Comparison of ENCODE assay signal across 31 cellular contexts in genomic region chr6:43296780-43297494, GRCh38. TPM values are rescaled to one million over a fixed set of nuclear protein-coding genes. Genes with fewer than 3 reads are reported as not detected.
"Had no signal": no experiment of that assay in that cellular context is flagged by ENCODE, and none has a peak within 500 bp of the region (broad histone marks: within the 10 kb centered on the region; RNA-seq: fewer than 3 reads in every experiment).

No MANE protein-coding gene starts in this region.

- H3K4me3 ChIP-seq: breast epithelium, esophagus squamous epithelium, hepatocyte, lower lobe of right lung, skin epidermis, thoracic aorta, vagina had no signal

- DNase-seq: activated CD4-positive, alpha-beta memory T cell treated with anti-CD3 and anti-CD28 coated beads, Interleukin-2, amount 10 ng/mL, durations not matched to agents 7 days and 5 days; activated CD4-positive, alpha-beta T cell treated with anti-CD3 and anti-CD28 coated beads, Interleukin-2, amount 10 ng/mL, durations not matched to agents 7 days and 5 days; activated CD4-positive, CD25-positive, alpha-beta regulatory T cell treated with anti-CD3 and anti-CD28 coated beads, Interleukin-2, amount 50 U/mL, for 72 hours; activated CD8-positive, alpha-beta memory T cell treated with anti-CD3 and anti-CD28 coated beads, Interleukin-2, amount 50 U/mL, for 48 hours; activated naive CD4-positive, alpha-beta T cell; activated T-cell treated with anti-CD3 and anti-CD28 coated beads, Interleukin-2, amount 50 U/mL, for 24 hours; central memory CD4-positive, alpha-beta T cell; esophagus squamous epithelium; foreskin melanocyte; lower lobe of right lung; mesenchymal stem cell; natural killer cell; stimulated activated CD4-positive, alpha-beta T cell treated with anti-CD3 and anti-CD28 coated beads, Interleukin-12 subunit alpha, Interleukin-12 subunit beta, amount 100 ng/mL, for 4 hours; stimulated activated CD4-positive, alpha-beta T cell treated with anti-CD3 and anti-CD28 coated beads, Interleukin-4, amount 100 ng/mL, for 1 hour; T-helper 2 cell; trophoblast cell had no signal

- H3K4me3 Mint-ChIP-seq: activated CD4-positive, alpha-beta memory T cell treated with anti-CD3 and anti-CD28 coated beads, Interleukin-2, amount 10 ng/mL, durations not matched to agents 7 days and 5 days; activated CD4-positive, alpha-beta T cell treated with anti-CD3 and anti-CD28 coated beads, Interleukin-2, amount 10 ng/mL, durations not matched to agents 7 days and 5 days; activated T-cell treated with anti-CD3 and anti-CD28 coated beads, Interleukin-2, amount 50 U/mL, for 24 hours; dendritic cell treated with granulocyte-macrophage colony-stimulating factor and Interleukin-4, amounts not matched to agents 40 ng/mL and 50 ng/mL, for 4 days; endodermal cell; natural killer cell; stimulated activated naive CD8-positive, alpha-beta T cell treated with anti-CD3 and anti-CD28 coated beads, Interleukin-15, Interleukin-2, amounts not matched to agents 100 ng/mL and 50 ng/mL, for 24 hours had no signal

- H3K9me3 ChIP-seq: breast epithelium, esophagus squamous epithelium, lower lobe of right lung, thoracic aorta, vagina had no signal

- H3K36me3 ChIP-seq: breast epithelium, esophagus squamous epithelium, lower lobe of right lung, thoracic aorta, vagina had no signal

- H3K27ac ChIP-seq: breast epithelium, esophagus squamous epithelium, hepatocyte, lower lobe of right lung, skin epidermis, thoracic aorta, vagina had no signal

- H3K36me3 Mint-ChIP-seq: activated naive CD4-positive, alpha-beta T cell treated with anti-CD3 and anti-CD28 coated beads, Interleukin-2, amount 50 U/mL, for 72 hours; natural killer cell had no signal

- H3K4me1 Mint-ChIP-seq: activated CD4-positive, alpha-beta T cell treated with anti-CD3 and anti-CD28 coated beads, Interleukin-2, amount 10 ng/mL, durations not matched to agents 7 days and 5 days; natural killer cell had no signal

- H3K9me3 Mint-ChIP-seq: activated CD4-positive, alpha-beta memory T cell treated with anti-CD3 and anti-CD28 coated beads, Interleukin-2, amount 10 ng/mL, durations not matched to agents 7 days and 5 days; activated CD4-positive, alpha-beta T cell treated with anti-CD3 and anti-CD28 coated beads, Interleukin-2, amount 10 ng/mL, durations not matched to agents 7 days and 5 days; activated naive CD4-positive, alpha-beta T cell treated with anti-CD3 and anti-CD28 coated beads, Interleukin-2, amount 50 U/mL, for 72 hours; activated T-cell treated with anti-CD3 and anti-CD28 coated beads, Interleukin-2, amount 50 U/mL, for 24 hours; dendritic cell treated with granulocyte-macrophage colony-stimulating factor and Interleukin-4, amounts not matched to agents 40 ng/mL and 50 ng/mL, for 4 days; endodermal cell; natural killer cell; stimulated activated naive CD8-positive, alpha-beta T cell treated with anti-CD3 and anti-CD28 coated beads, Interleukin-15, Interleukin-2, amounts not matched to agents 100 ng/mL and 50 ng/mL, for 24 hours had no signal

- H3K27me3 ChIP-seq: hepatocyte, vagina had no signal

- H3K4me1 ChIP-seq: breast epithelium, esophagus squamous epithelium, lower lobe of right lung, vagina had no signal

- H3K27ac Mint-ChIP-seq: activated CD4-positive, alpha-beta memory T cell treated with anti-CD3 and anti-CD28 coated beads, Interleukin-2, amount 10 ng/mL, durations not matched to agents 7 days and 5 days; activated CD4-positive, alpha-beta T cell treated with anti-CD3 and anti-CD28 coated beads, Interleukin-2, amount 10 ng/mL, durations not matched to agents 7 days and 5 days; activated naive CD4-positive, alpha-beta T cell treated with anti-CD3 and anti-CD28 coated beads, Interleukin-2, amount 50 U/mL, for 72 hours; activated T-cell treated with anti-CD3 and anti-CD28 coated beads, Interleukin-2, amount 50 U/mL, for 24 hours; dendritic cell treated with granulocyte-macrophage colony-stimulating factor and Interleukin-4, amounts not matched to agents 40 ng/mL and 50 ng/mL, for 4 days; endodermal cell; natural killer cell; stimulated activated naive CD8-positive, alpha-beta T cell treated with anti-CD3 and anti-CD28 coated beads, Interleukin-15, Interleukin-2, amounts not matched to agents 100 ng/mL and 50 ng/mL, for 24 hours had no signal

RNA-seq across cellular contexts. Expression of gene SLC22A7, which starts 1.1 kb away (rescaled TPM):
- total RNA-seq: activated CD4-positive, alpha-beta memory T cell treated with anti-CD3 and anti-CD28 coated beads, Interleukin-2, amount 10 ng/mL, durations not matched to agents 7 days and 5 days; activated CD4-positive, alpha-beta T cell treated with anti-CD3 and anti-CD28 coated beads, Interleukin-2, amount 10 ng/mL, durations not matched to agents 7 days and 5 days; activated naive CD4-positive, alpha-beta T cell treated with anti-CD3 and anti-CD28 coated beads, Interleukin-2, amount 50 U/mL, for 72 hours; breast epithelium; endodermal cell; esophagus squamous epithelium; glomerular endothelial cell; kidney epithelial cell; lower lobe of right lung; mononuclear cell; natural killer cell; osteoblast; sciatic nerve; subcutaneous adipose tissue; thoracic aorta; vagina had no signal

RNA-seq across cellular contexts. Expression of gene CRIP3, which starts 11.7 kb away (rescaled TPM):
- total RNA-seq: glomerular endothelial cell, osteoblast, thoracic aorta, vagina had no signal

RNA-seq across cellular contexts. Expression of gene TTBK1, which starts 53.7 kb away (rescaled TPM):
- total RNA-seq: subcutaneous adipose tissue, thoracic aorta, vagina had no signal
